20 cellular contexts compared by ENCODE assay signal in genomic region chr1:110708968-110709367, GRCh38. TPM values are rescaled to one million over a fixed set of nuclear protein-coding genes. Genes with fewer than 3 reads are reported as not detected.
"Had no signal": no experiment of that assay in that cellular context is flagged by ENCODE, and none has a peak within 500 bp of the region (broad histone marks: within the 10 kb centered on the region; RNA-seq: fewer than 3 reads in every experiment).

No MANE protein-coding gene starts in this region.

- H3K4me3 ChIP-seq: left ventricle myocardium inferior, mucosa of descending colon, neural progenitor cell, thyroid gland, vagina had no signal

- H3K27me3 ChIP-seq: neural progenitor cell, thyroid gland, vagina had no signal

- H3K4me1 ChIP-seq: left ventricle myocardium inferior, neural progenitor cell, thyroid gland, vagina had no signal

- ATAC-seq: activated CD8-positive, alpha-beta memory T cell treated with anti-CD3 and anti-CD28 coated beads, Interleukin-2, amount 10 ng/mL, durations not matched to agents 7 days and 5 days; mucosa of descending colon had no signal

- H3K4me1 Mint-ChIP-seq: activated B cell treated with CpG ODN at 0.5 μM for 24 hours, naive B cell, neural progenitor cell had no signal

- H3K36me3 Mint-ChIP-seq: naive B cell, neural progenitor cell had no signal

- H3K36me3 ChIP-seq: left ventricle myocardium inferior, neural progenitor cell, thyroid gland, vagina had no signal

- H3K4me2 ChIP-seq: neural progenitor cell had no signal

- H3K4me3 Mint-ChIP-seq: activated B cell treated with CpG ODN at 0.5 μM for 24 hours; activated CD4-positive, alpha-beta memory T cell treated with anti-CD3 and anti-CD28 coated beads, Interleukin-2, amount 10 ng/mL, durations not matched to agents 7 days and 5 days; activated CD8-positive, alpha-beta memory T cell treated with anti-CD3 and anti-CD28 coated beads, Interleukin-2, amount 10 ng/mL, durations not matched to agents 7 days and 5 days; activated naive CD8-positive, alpha-beta T cell; naive B cell; neural progenitor cell had no signal

- H3K9ac ChIP-seq: neural progenitor cell had no signal

- H3K27me3 Mint-ChIP-seq: activated CD8-positive, alpha-beta memory T cell treated with anti-CD3 and anti-CD28 coated beads, Interleukin-2, amount 10 ng/mL, durations not matched to agents 7 days and 5 days; activated naive CD8-positive, alpha-beta T cell had no signal

- H3K27ac Mint-ChIP-seq: activated B cell treated with CpG ODN at 0.5 μM for 24 hours; activated CD4-positive, alpha-beta memory T cell treated with anti-CD3 and anti-CD28 coated beads, Interleukin-2, amount 10 ng/mL, durations not matched to agents 7 days and 5 days; activated CD8-positive, alpha-beta memory T cell treated with anti-CD3 and anti-CD28 coated beads, Interleukin-2, amount 10 ng/mL, durations not matched to agents 7 days and 5 days; activated naive CD8-positive, alpha-beta T cell; neural progenitor cell; progenitor cell of endocrine pancreas had no signal

- H3K27ac ChIP-seq: left ventricle myocardium inferior, neural progenitor cell, thyroid gland, vagina had no signal

- DNase-seq: activated B cell treated with CpG ODN at 0.5 μM for 24 hours; activated CD4-positive, alpha-beta memory T cell treated with anti-CD3 and anti-CD28 coated beads, Interleukin-2, amount 10 ng/mL, durations not matched to agents 7 days and 5 days; activated CD4-positive, alpha-beta T cell treated with anti-CD3 and anti-CD28 coated beads for 4 hours; activated CD8-positive, alpha-beta memory T cell treated with anti-CD3 and anti-CD28 coated beads, Interleukin-2, amount 10 ng/mL, durations not matched to agents 7 days and 5 days; effector CD4-positive, alpha-beta T cell; head of caudate nucleus; kidney; left ventricle myocardium inferior; mucosa of descending colon; naive B cell; stimulated activated CD4-positive, alpha-beta T cell treated with anti-CD3 and anti-CD28 coated beads, Interleukin-12 subunit alpha, Interleukin-12 subunit beta, amount 100 ng/mL, for 4 hours; stimulated activated CD4-positive, alpha-beta T cell treated with anti-CD3 and anti-CD28 coated beads, Interleukin-2, amount 100 ng/mL, for 24 hours; stimulated activated naive CD4-positive, alpha-beta T cell treated with Interleukin-2 at 50 U/mL for 16 hours; thyroid gland had no signal

- H3K9me3 ChIP-seq: left ventricle myocardium inferior, mucosa of descending colon, thyroid gland, vagina had no signal

- H3K9me3 Mint-ChIP-seq: activated B cell treated with CpG ODN at 0.5 μM for 24 hours; activated CD4-positive, alpha-beta memory T cell treated with anti-CD3 and anti-CD28 coated beads, Interleukin-2, amount 10 ng/mL, durations not matched to agents 7 days and 5 days; neural progenitor cell had no signal

RNA-seq across cellular contexts. Expression of gene KCNA3, which starts 34.2 kb away (rescaled TPM):
- total RNA-seq: bronchial epithelial cell, osteoblast had no signal
